In genomic region chr2:70516596-70516995, GRCh38 we compare ENCODE assay signal across 9 cellular contexts. TPM values are rescaled to one million over a fixed set of nuclear protein-coding genes. Genes with fewer than 3 reads are reported as not detected.
DNase-seq lines count a peak whose midpoint lies in the region; ATAC-seq and TF ChIP-seq lines count a peak whose summit lies in the region.
"Had no signal": no experiment of that assay in that cellular context is flagged by ENCODE, and none has a peak within 500 bp of the region (broad histone marks: within the 10 kb centered on the region; RNA-seq: fewer than 3 reads in every experiment).

No MANE protein-coding gene starts in this region.

- peak overlapping the region; percentile 37 to 44 for H3K4me3 ChIP-seq in neutrophil (ENCODE audit: low read depth in 1 of 2, low read length in 1 of 2)

- peak; percentile 20 for DNase-seq in SKM-1 treated with dmso at 0.1 percent for 144 hours (lab: John Stamatoyannopoulos, UW; ENCODE audit: unreplicated experiment)
- DNase-seq in SKM-1 (lab: John Stamatoyannopoulos, UW; ENCODE audit: unreplicated experiment) = no peak
- peak; percentile 12 to 65 for DNase-seq in NCI-H526 (lab: John Stamatoyannopoulos, UW)
- no peak for DNase-seq in naive thymus-derived CD8-positive, alpha-beta T cell
- no peak for DNase-seq in mesothelial cell of epicardium (ENCODE audit: low spot score in 2 of 2, unreplicated experiment in 2 of 2)
- no peak for DNase-seq in Right ventricle myocardium inferior (ENCODE audit: missing footprints)

- peak overlapping the region; percentile 89 for H3K27ac ChIP-seq in neutrophil
- H3K27ac ChIP-seq: 22Rv1 had no signal

- H3K4me1 Mint-ChIP-seq in naive thymus-derived CD8-positive, alpha-beta T cell = peaks cover 0 to 13% (median 7%) of the 10 kb centered on the region in 4 donors
- H3K4me1 Mint-ChIP-seq in mesothelial cell of epicardium = peaks cover 14% of the 10 kb centered on the region

- no peaks in the 10 kb centered on the region for H3K36me3 ChIP-seq in neutrophil

- H3K27ac Mint-ChIP-seq in naive thymus-derived CD8-positive, alpha-beta T cell = peak overlapping the region in 2 of 10 donors; percentile 32 to 44
- H3K27ac Mint-ChIP-seq in mesothelial cell of epicardium = no peak overlapping the region

- POLR2A ChIA-PET in naive thymus-derived CD8-positive, alpha-beta T cell (lab: Charles Lee) = no interaction called here

- no peaks in the 10 kb centered on the region for H3K27me3 Mint-ChIP-seq in naive thymus-derived CD8-positive, alpha-beta T cell
- H3K27me3 Mint-ChIP-seq in mesothelial cell of epicardium (ENCODE audit: low read depth) = peaks cover 14% of the 10 kb centered on the region

- H3K9me3 Mint-ChIP-seq in naive thymus-derived CD8-positive, alpha-beta T cell = no peaks in the 10 kb centered on the region
- no peaks in the 10 kb centered on the region for H3K9me3 Mint-ChIP-seq in mesothelial cell of epicardium

- peaks cover 77 to 85% of the 10 kb centered on the region in 2 experiments for H3K4me1 ChIP-seq in neutrophil (ENCODE audit: control insufficient read depth in 1 of 2, insufficient read depth in 1 of 2, low read depth in 1 of 2, low read length in 1 of 2)

- no peaks in the 10 kb centered on the region for H3K27me3 ChIP-seq in neutrophil

- ATAC-seq in HG02623 (IDR thresholded peaks at IDR 0.05; ENCODE audit: unreplicated experiment) (peak; percentile 95), Right ventricle myocardium inferior (no peak)
- no peak for ATAC-seq in naive thymus-derived CD8-positive, alpha-beta T cell

- no peaks in the 10 kb centered on the region for H3K36me3 Mint-ChIP-seq in naive thymus-derived CD8-positive, alpha-beta T cell
- H3K36me3 Mint-ChIP-seq in mesothelial cell of epicardium = no peaks in the 10 kb centered on the region

- intact Hi-C loops in Right ventricle myocardium inferior (cut with DNase I) = no loop called here

- no peak overlapping the region for H3K4me3 Mint-ChIP-seq in naive thymus-derived CD8-positive, alpha-beta T cell
- no peak overlapping the region for H3K4me3 Mint-ChIP-seq in mesothelial cell of epicardium

- TF ChIP-seq CTCF in neutrophil (IDR thresholded peaks at IDR 0.05) (no peak), mesothelial cell of epicardium (IDR thresholded peaks at IDR 0.05; ENCODE audit: unreplicated experiment) (no peak)

- no peaks in the 10 kb centered on the region for H3K9me3 ChIP-seq in neutrophil

RNA-seq across cellular contexts. Expression of gene TGFA, which starts 37.0 kb away (rescaled TPM):
- total RNA-seq in naive thymus-derived CD8-positive, alpha-beta T cell = 1 to 10 TPM; 1.3 to 1.5 TPM
- polyA plus RNA-seq in naive thymus-derived CD8-positive, alpha-beta T cell = under 1 TPM; 0.61 to 0.76 (median 0.66) TPM
- total RNA-seq in mesothelial cell of epicardium (0.77 to 0.96 TPM (median 0.78 TPM) in 3 replicates), Right ventricle myocardium inferior (1.0 TPM)

Comparison
In these comparisons a context has a peak if more than half of its experiments do, and no peak if none do; other contexts are left out.
1. DNase-seq: peak in SKM-1 treated with dmso at 0.1 percent for 144 hours (single experiment) and NCI-H526 (2 of 2); none in SKM-1 (single experiment), naive thymus-derived CD8-positive, alpha-beta T cell (0 of 10), mesothelial cell of epicardium (0 of 2) and Right ventricle myocardium inferior (single experiment).